ENCODE assay signal across 8 cellular contexts in genomic region chr13:32019612-32020233, GRCh38. TPM values are rescaled to one million over a fixed set of nuclear protein-coding genes. Genes with fewer than 3 reads are reported as not detected.
DNase-seq lines count a peak whose midpoint lies in the region; ATAC-seq, FAIRE-seq and TF ChIP-seq lines count a peak whose summit lies in the region.

No MANE protein-coding gene starts in this region.

- 34% methylated on average over 6 of the region's 6 CpGs for WGBS in hepatocyte (ENCODE audit: low lambda C conversion rate, missing lambda C conversion rate)
- 41 to 45% (median 43%) methylated on average over 6 of the region's 6 CpGs for WGBS in small intestine, 3 donors

- intact Hi-C loops in ascending aorta (cut with DNase I) = loop anchor here (5.0 kb wide), 3 partner anchors 107 to 293 kb away; no protein-coding TSS in a partner anchor

- H3K9me3 ChIP-seq in ascending aorta (no peaks in the 10 kb centered on the region), hepatocyte (ENCODE audit: low read depth) (no peaks in the 10 kb centered on the region), small intestine (ENCODE audit: control insufficient read depth, low read depth) (no peaks in the 10 kb centered on the region)

- no peaks in the 10 kb centered on the region for H3K79me2 ChIP-seq in hepatocyte

- H3K36me3 ChIP-seq in ascending aorta = no peaks in the 10 kb centered on the region
- no peaks in the 10 kb centered on the region for H3K36me3 ChIP-seq in hepatocyte (replicated peaks; ENCODE audit: insufficient read depth, low read depth)
- no peaks in the 10 kb centered on the region for H3K36me3 ChIP-seq in small intestine (ENCODE audit: control insufficient read depth in 2 of 2, insufficient read depth in 2 of 2, low read length in 2 of 2)

- H3K27me3 ChIP-seq in ascending aorta (no peaks in the 10 kb centered on the region), hepatocyte (no peaks in the 10 kb centered on the region), small intestine (ENCODE audit: control insufficient read depth in 2 of 2, insufficient read depth in 2 of 2, low read length in 2 of 2) (no peaks in the 10 kb centered on the region)

- no peak overlapping the region for H2AFZ ChIP-seq in hepatocyte

- H3K4me3 ChIP-seq in ascending aorta (no peak overlapping the region), hepatocyte (no peak overlapping the region), small intestine (ENCODE audit: low read depth in 1 of 2, low read length in 2 of 2) (no peak overlapping the region)

- no peak overlapping the region for H3K27ac ChIP-seq in ascending aorta
- no peak overlapping the region for H3K27ac ChIP-seq in hepatocyte
- H3K27ac ChIP-seq in small intestine (ENCODE audit: low read depth in 1 of 2, low read length in 1 of 2) = no peak overlapping the region

- H4K20me1 ChIP-seq in hepatocyte (ENCODE audit: insufficient read depth, poor library complexity, severe bottlenecking) = no peaks in the 10 kb centered on the region

- H3K4me2 ChIP-seq in hepatocyte = no peak overlapping the region

- H3K4me1 ChIP-seq in ascending aorta = no peaks in the 10 kb centered on the region
- no peaks in the 10 kb centered on the region for H3K4me1 ChIP-seq in hepatocyte (ENCODE audit: insufficient read depth)
- H3K4me1 ChIP-seq in small intestine (ENCODE audit: control insufficient read depth in 2 of 2, insufficient read depth in 1 of 2, low read depth in 1 of 2, low read length in 1 of 2) = no peaks in the 10 kb centered on the region

- TF ChIP-seq CTCF in ascending aorta (IDR thresholded peaks at IDR 0.05) (peak; percentile 58 to 80 (median 60)), hepatocyte (IDR thresholded peaks at IDR 0.05; ENCODE audit: poor library complexity) (peak; percentile 89)

- FAIRE-seq in small intestine (lab: Jason Lieb, UNC) = no peak

- ATAC-seq in HG02623 (IDR thresholded peaks at IDR 0.05; ENCODE audit: unreplicated experiment) (peak; percentile 61), HG03571 (IDR thresholded peaks at IDR 0.05; ENCODE audit: unreplicated experiment) (no peak)

- no peaks in the 10 kb centered on the region for H3K9me2 ChIP-seq in hepatocyte (replicated peaks; ENCODE audit: insufficient read depth)

- DNase-seq in A172 (ENCODE audit: low spot score) (peak; percentile 20), GF-D8 (lab: John Stamatoyannopoulos, UW) (peak; percentile 45), NCI-H526 (lab: John Stamatoyannopoulos, UW) (peak; percentile 34 to 79), ascending aorta (ENCODE audit: low spot score in 2 of 2) (no peak), hepatocyte (ENCODE audit: low spot score) (peak; percentile 75), small intestine (peak; percentile 22)

RNA-seq across cellular contexts. Expression of gene FRY, which starts 11.9 kb away (rescaled TPM):
- total RNA-seq in A172 (2014; rRNA removed; shearing (Covaris generic)) = 0.21 and 0.62 TPM in 2 replicates
- total RNA-seq in ascending aorta (115 TPM), hepatocyte (3.7 and 6.4 TPM in 2 replicates)
- polyA plus RNA-seq in hepatocyte (1.5 and 2.4 TPM in 2 replicates), small intestine (10 to 100 TPM in 1 of 3 donors, 1 to 10 TPM in 2; 2.0 to 13.6 (median 2.2) TPM)

Comparison
In these comparisons a context has a peak if more than half of its experiments do, and no peak if none do; other contexts are left out.
1. DNase-seq: peak in A172 (single experiment), GF-D8 (single experiment), NCI-H526 (2 of 2), hepatocyte (single experiment) and small intestine (single experiment); none in ascending aorta (0 of 2).
2. RNA of gene FRY, which starts 11.9 kb away (total RNA-seq): 115 TPM in ascending aorta (single experiment); 3.7 to 6.4 TPM in hepatocyte and 0.21 to 0.62 TPM in A172; every median in the first group is over 10 times any median in the second.